In genomic region chr9:97293827-97294226, GRCh38 we compare ENCODE assay signal across 1 cellular context.
TF ChIP-seq lines count a peak whose summit lies in the region.

No MANE protein-coding gene starts in this region.

TF ChIP-seq in HepG2, 621 proteins besides CTCF, POLR2A, EP300 and RAD21 (continued from another document):
- TF ChIP-seq ZNF687 (CRISPR knock-in tag; IDR thresholded peaks at IDR 0.05): peak; percentile 57
- no peak for TF ChIP-seq GATAD1 (CRISPR knock-in tag; IDR thresholded peaks at IDR 0.05)
- TF ChIP-seq, protein P1, sequence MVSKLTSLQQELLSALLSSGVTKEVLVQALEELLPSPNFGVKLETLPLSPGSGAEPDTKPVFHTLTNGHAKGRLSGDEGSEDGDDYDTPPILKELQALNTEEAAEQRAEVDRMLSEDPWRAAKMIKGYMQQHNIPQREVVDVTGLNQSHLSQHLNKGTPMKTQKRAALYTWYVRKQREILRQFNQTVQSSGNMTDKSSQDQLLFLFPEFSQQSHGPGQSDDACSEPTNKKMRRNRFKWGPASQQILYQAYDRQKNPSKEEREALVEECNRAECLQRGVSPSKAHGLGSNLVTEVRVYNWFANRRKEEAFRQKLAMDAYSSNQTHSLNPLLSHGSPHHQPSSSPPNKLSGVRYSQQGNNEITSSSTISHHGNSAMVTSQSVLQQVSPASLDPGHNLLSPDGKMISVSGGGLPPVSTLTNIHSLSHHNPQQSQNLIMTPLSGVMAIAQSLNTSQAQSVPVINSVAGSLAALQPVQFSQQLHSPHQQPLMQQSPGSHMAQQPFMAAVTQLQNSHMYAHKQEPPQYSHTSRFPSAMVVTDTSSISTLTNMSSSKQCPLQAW (CRISPR knock-in tag; IDR thresholded peaks at IDR 0.05): peak; percentile 6; the same call in 1 of the 2 replicates
- TF ChIP-seq TBX2 (CRISPR knock-in tag; IDR thresholded peaks at IDR 0.05; ENCODE audit: borderline replicate concordance): peak; percentile 6; the same call in 1 of the 2 replicates
